18 cellular contexts compared by ENCODE assay signal in the genomic region with DNA sequence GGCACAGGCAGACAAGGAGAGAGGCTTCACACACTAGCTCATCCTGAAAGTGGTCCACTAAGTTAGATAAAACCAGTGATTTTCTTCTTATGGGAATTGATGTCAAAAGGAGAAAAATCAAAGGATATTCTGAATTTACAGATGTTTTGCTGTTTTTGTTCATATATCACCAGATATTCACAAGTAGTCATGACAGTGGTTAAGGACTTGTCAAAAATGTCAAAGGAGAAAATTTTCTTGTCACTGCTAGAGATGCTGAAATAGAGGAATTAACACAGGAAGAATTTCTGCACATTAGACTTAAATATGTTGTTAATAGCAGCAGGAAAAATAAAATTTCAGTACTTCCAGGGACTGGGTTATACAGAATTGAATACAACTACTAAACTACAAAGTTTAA.
DNase-seq lines count a peak whose midpoint lies in the region; ATAC-seq and TF ChIP-seq lines count a peak whose summit lies in the region.
"Had no signal": no experiment of that assay in that cellular context is flagged by ENCODE, and none has a peak within 500 bp of the region (broad histone marks: within the 10 kb centered on the region; RNA-seq: fewer than 3 reads in every experiment).

No MANE protein-coding gene starts in this region.

- H3K27me3 ChIP-seq in A673 (replicated peaks; ENCODE audit: insufficient read depth, low read depth, low read length, poor library complexity) (no peaks in the 10 kb centered on the region), RWPE2 (ENCODE audit: insufficient read depth, poor library complexity, severe bottlenecking) (no peaks in the 10 kb centered on the region), dorsolateral prefrontal cortex (no peaks in the 10 kb centered on the region)

- H3K27me3 Mint-ChIP-seq in osteocyte (ENCODE audit: unreplicated experiment) = no peaks in the 10 kb centered on the region

- H3K9me3 ChIP-seq in A673 (ENCODE audit: low read depth, low read length, poor library complexity, severe bottlenecking) (peaks cover 3% of the 10 kb centered on the region), RWPE2 (ENCODE audit: severe bottlenecking) (no peaks in the 10 kb centered on the region)

- TF ChIP-seq CTCF in A673 (conservative IDR thresholded peaks at IDR 0.05; ENCODE audit: low read depth, low read length) = no peak
- no peak for TF ChIP-seq CTCF in RWPE2 (IDR thresholded peaks at IDR 0.05; ENCODE audit: poor library complexity, severe bottlenecking)
- no peak for TF ChIP-seq CTCF in dorsolateral prefrontal cortex (IDR thresholded peaks at IDR 0.05 in 54 of 56, conservative IDR thresholded peaks at IDR 0.05 in 2 of 56; ENCODE audit: low read depth in 1 of 56, partially characterized antibody in 56 of 56)
- TF ChIP-seq CTCF in osteocyte (IDR thresholded peaks at IDR 0.05) = no peak

- H3K4me1 Mint-ChIP-seq in osteocyte (ENCODE audit: unreplicated experiment) = peaks cover 39% of the 10 kb centered on the region

- H3K4me1 ChIP-seq in A673 (ENCODE audit: insufficient read depth, low read length, poor library complexity, severe bottlenecking) (peaks cover 35% of the 10 kb centered on the region), RWPE2 (ENCODE audit: insufficient read depth, poor library complexity, severe bottlenecking) (peaks cover 8% of the 10 kb centered on the region)

- peak overlapping the region; percentile 90 for H3K27ac Mint-ChIP-seq in osteocyte (ENCODE audit: unreplicated experiment)
- H3K27ac Mint-ChIP-seq: GM23338 had no signal

- ATAC-seq in RWPE2 (ENCODE audit: low read depth) = no peak

- POLR2A ChIA-PET in A673 (lab: Charles Lee; ENCODE audit: low non-redundant PET) = interaction anchor here (0.6 kb wide), 1 partner anchor 1797 kb away, joined by 3 read pairs; no protein-coding TSS in a partner anchor

- H3K4me3 Mint-ChIP-seq in osteocyte (ENCODE audit: unreplicated experiment) = no peak overlapping the region
- H3K4me3 Mint-ChIP-seq: GM23338 had no signal

- H3K9me3 Mint-ChIP-seq in osteocyte (ENCODE audit: unreplicated experiment) = no peaks in the 10 kb centered on the region

- DNase-seq in A673 (ENCODE audit: low spot score) (no peak), RWPE2 (ENCODE audit: low spot score) (no peak), dorsolateral prefrontal cortex (no peak), osteocyte (ENCODE audit: extremely low spot score, unreplicated experiment) (no peak), Kasumi-1 (lab: John Stamatoyannopoulos, UW) (no peak), NCI-H2171 treated with DMSO at 0.1 percent for 48 hours (lab: John Stamatoyannopoulos, UW) (no peak), 8988T (no peak)
- DNase-seq in activated T-cell treated with anti-CD3 and anti-CD28 coated beads, Interleukin-2, amount 50 U/mL, for 1 hour = no peak
- DNase-seq: GF-D8, KG1, NCI-H1092, NCI-H1694, NCI-H2227 treated with DMSO at 0.1 percent for 48 hours, NCI-H524 treated with DMSO at 0.1 percent for 48 hours, SIG-M5 had no signal

- H3K4me3 ChIP-seq in A673 (ENCODE audit: low read depth, low read length, poor library complexity, severe bottlenecking) = no peak overlapping the region
- no peak overlapping the region for H3K4me3 ChIP-seq in RWPE2 (ENCODE audit: severe bottlenecking)
- no peak overlapping the region for H3K4me3 ChIP-seq in dorsolateral prefrontal cortex
- H3K4me3 ChIP-seq: GM23338 had no signal

- H3K36me3 Mint-ChIP-seq in osteocyte (ENCODE audit: unreplicated experiment) = no peaks in the 10 kb centered on the region

- H3K27ac ChIP-seq in A673 (ENCODE audit: low read depth, low read length, poor library complexity, severe bottlenecking) (peak overlapping the region; percentile 62), RWPE2 (ENCODE audit: poor library complexity, severe bottlenecking) (peak overlapping the region; percentile 54), dorsolateral prefrontal cortex (peak overlapping the region in 54 of 59 donors; percentile 3 to 95 (median 88))
- H3K27ac ChIP-seq: 22Rv1, C4-2B had no signal

- BruUV-seq in A673 (replicated peaks; lab: Mats Ljungman, UMichigan) = no TSS peak

- H3K36me3 ChIP-seq in A673 (ENCODE audit: insufficient read depth, low read length, poor library complexity, severe bottlenecking) (no peaks in the 10 kb centered on the region), RWPE2 (ENCODE audit: low read depth) (no peaks in the 10 kb centered on the region)

- CTCF ChIA-PET in A673 (lab: Charles Lee) = no interaction called here

- intact Hi-C loops in A673 (cut with micrococcal nuclease; ENCODE audit: unreplicated experiment) = no loop called here
- intact Hi-C loops in dorsolateral prefrontal cortex (cut with DNase I) = loop anchor here in 1 of 2 donors (5.0 kb wide), 1 partner anchor 78 kb away; the partner anchor contains the start of gene PRTFDC1
